In genomic region chr20:51498765-51499540, GRCh38 we compare ENCODE assay signal across 1 cellular context.
TF ChIP-seq lines count a peak whose summit lies in the region.

No MANE protein-coding gene starts in this region.

TF ChIP-seq in GM23338, 12 proteins besides CTCF, POLR2A, EP300 and RAD21 (continued from another document):
- TF ChIP-seq, protein P1, sequence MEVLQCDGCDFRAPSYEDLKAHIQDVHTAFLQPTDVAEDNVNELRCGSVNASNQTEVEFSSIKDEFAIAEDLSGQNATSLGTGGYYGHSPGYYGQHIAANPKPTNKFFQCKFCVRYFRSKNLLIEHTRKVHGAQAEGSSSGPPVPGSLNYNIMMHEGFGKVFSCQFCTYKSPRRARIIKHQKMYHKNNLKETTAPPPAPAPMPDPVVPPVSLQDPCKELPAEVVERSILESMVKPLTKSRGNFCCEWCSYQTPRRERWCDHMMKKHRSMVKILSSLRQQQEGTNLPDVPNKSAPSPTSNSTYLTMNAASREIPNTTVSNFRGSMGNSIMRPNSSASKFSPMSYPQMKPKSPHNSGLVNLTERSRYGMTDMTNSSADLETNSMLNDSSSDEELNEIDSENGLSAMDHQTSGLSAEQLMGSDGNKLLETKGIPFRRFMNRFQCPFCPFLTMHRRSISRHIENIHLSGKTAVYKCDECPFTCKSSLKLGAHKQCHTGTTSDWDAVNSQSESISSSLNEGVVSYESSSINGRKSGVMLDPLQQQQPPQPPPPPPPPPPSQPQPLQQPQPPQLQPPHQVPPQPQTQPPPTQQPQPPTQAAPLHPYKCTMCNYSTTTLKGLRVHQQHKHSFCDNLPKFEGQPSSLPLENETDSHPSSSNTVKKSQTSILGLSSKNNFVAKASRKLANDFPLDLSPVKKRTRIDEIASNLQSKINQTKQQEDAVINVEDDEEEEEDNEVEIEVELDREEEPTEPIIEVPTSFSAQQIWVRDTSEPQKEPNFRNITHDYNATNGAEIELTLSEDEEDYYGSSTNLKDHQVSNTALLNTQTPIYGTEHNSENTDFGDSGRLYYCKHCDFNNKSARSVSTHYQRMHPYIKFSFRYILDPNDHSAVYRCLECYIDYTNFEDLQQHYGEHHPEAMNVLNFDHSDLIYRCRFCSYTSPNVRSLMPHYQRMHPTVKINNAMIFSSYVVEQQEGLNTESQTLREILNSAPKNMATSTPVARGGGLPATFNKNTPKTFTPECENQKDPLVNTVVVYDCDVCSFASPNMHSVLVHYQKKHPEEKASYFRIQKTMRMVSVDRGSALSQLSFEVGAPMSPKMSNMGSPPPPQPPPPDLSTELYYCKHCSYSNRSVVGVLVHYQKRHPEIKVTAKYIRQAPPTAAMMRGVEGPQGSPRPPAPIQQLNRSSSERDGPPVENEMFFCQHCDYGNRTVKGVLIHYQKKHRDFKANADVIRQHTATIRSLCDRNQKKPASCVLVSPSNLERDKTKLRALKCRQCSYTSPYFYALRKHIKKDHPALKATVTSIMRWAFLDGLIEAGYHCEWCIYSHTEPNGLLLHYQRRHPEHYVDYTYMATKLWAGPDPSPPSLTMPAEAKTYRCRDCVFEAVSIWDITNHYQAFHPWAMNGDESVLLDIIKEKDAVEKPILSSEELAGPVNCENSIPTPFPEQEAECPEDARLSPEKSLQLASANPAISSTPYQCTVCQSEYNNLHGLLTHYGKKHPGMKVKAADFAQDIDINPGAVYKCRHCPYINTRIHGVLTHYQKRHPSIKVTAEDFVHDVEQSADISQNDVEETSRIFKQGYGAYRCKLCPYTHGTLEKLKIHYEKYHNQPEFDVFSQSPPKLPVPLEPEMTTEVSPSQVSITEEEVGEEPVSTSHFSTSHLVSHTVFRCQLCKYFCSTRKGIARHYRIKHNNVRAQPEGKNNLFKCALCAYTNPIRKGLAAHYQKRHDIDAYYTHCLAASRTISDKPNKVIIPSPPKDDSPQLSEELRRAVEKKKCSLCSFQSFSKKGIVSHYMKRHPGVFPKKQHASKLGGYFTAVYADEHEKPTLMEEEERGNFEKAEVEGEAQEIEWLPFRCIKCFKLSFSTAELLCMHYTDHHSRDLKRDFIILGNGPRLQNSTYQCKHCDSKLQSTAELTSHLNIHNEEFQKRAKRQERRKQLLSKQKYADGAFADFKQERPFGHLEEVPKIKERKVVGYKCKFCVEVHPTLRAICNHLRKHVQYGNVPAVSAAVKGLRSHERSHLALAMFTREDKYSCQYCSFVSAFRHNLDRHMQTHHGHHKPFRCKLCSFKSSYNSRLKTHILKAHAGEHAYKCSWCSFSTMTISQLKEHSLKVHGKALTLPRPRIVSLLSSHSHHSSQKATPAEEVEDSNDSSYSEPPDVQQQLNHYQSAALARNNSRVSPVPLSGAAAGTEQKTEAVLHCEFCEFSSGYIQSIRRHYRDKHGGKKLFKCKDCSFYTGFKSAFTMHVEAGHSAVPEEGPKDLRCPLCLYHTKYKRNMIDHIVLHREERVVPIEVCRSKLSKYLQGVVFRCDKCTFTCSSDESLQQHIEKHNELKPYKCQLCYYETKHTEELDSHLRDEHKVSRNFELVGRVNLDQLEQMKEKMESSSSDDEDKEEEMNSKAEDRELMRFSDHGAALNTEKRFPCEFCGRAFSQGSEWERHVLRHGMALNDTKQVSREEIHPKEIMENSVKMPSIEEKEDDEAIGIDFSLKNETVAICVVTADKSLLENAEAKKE (CRISPR knock-in tag; IDR thresholded peaks at IDR 0.05): no peak
- TF ChIP-seq REST (IDR thresholded peaks at IDR 0.05; ENCODE audit: unreplicated experiment): no peak
- TF ChIP-seq EZH2phosphoT487 (IDR thresholded peaks at IDR 0.05; ENCODE audit: unreplicated experiment): no peak
- no peak for TF ChIP-seq CREB1 (CRISPR knock-in tag; IDR thresholded peaks at IDR 0.05; ENCODE audit: low read depth)
- TF ChIP-seq NANOG (IDR thresholded peaks at IDR 0.05; ENCODE audit: borderline replicate concordance): no peak
